ENCODE assay signal across 8 cellular contexts in genomic region chr19:3178377-3178972, GRCh38. TPM values are rescaled to one million over a fixed set of nuclear protein-coding genes. Genes with fewer than 3 reads are reported as not detected.
DNase-seq lines count a peak whose midpoint lies in the region; ATAC-seq lines count a peak whose summit lies in the region.

Gene S1PR4 (plus strand): TSS chr19:3178769. CDS start chr19:3178793, 24 bp downstream.

- H3K4me3 Mint-ChIP-seq in central memory CD8-positive, alpha-beta T cell = peak within 1 kb of the TSS; percentile 94

- DNase-seq in central memory CD8-positive, alpha-beta T cell (ENCODE audit: low spot score in 2 of 2) = peak; percentile 51 to 69
- peak; percentile 65 to 69 for DNase-seq in stimulated activated CD4-positive, alpha-beta T cell treated with anti-CD3 and anti-CD28 coated beads, Interleukin-2, amount 100 ng/mL, for 24 hours
- DNase-seq in MG63 (no peak), amniotic stem cell (lab: John Stamatoyannopoulos, UW) (no peak)

- H3K36me3 Mint-ChIP-seq in central memory CD8-positive, alpha-beta T cell (ENCODE audit: insufficient read depth) = peaks cover 44% of the 10 kb centered on the region

- no peaks in the 10 kb centered on the region for H3K36me3 ChIP-seq in MG63

- H3K27me3 Mint-ChIP-seq in central memory CD8-positive, alpha-beta T cell = no peaks in the 10 kb centered on the region

- H3K9me3 Mint-ChIP-seq in central memory CD8-positive, alpha-beta T cell = no peaks in the 10 kb centered on the region

- H3K9me3 ChIP-seq in MG63 = no peaks in the 10 kb centered on the region

- intact Hi-C loops in T-helper 2 cell treated with Interferon-gamma antibody and Interleukin-4, amounts not matched to agents 100 ng/mL and 5 ng/mL, for 36 hours (cut with micrococcal nuclease) = loop anchor here (2.0 to 5.0 kb wide), 2 partner anchors 24 to 41 kb away; partner anchors contain the start of gene GNA15

- H3K27me3 ChIP-seq in MG63 = no peaks in the 10 kb centered on the region

- H3K4me3 ChIP-seq in MG63 = no peak within 1 kb of the TSS

- ATAC-seq in GM21529 (IDR thresholded peaks at IDR 0.05; ENCODE audit: unreplicated experiment) (peak; percentile 31), GM18868 (IDR thresholded peaks at IDR 0.05; ENCODE audit: unreplicated experiment) (no peak), HG03565 (IDR thresholded peaks at IDR 0.05; ENCODE audit: unreplicated experiment) (no peak)
- ATAC-seq in central memory CD8-positive, alpha-beta T cell (replicated peaks; ENCODE audit: extremely low read depth, poor library complexity, severe bottlenecking) = peak; percentile 76

- H3K27ac Mint-ChIP-seq in central memory CD8-positive, alpha-beta T cell (ENCODE audit: low read depth) = peak within 1 kb of the TSS; percentile 98

- H3K4me1 Mint-ChIP-seq in central memory CD8-positive, alpha-beta T cell = peaks cover 31% of the 10 kb centered on the region

RNA-seq across cellular contexts. Expression of gene S1PR4, which starts in this region (rescaled TPM):
- total RNA-seq in T-helper 2 cell treated with Interferon-gamma antibody and Interleukin-4, amounts not matched to agents 100 ng/mL and 5 ng/mL, for 36 hours = 230 and 236 TPM in 2 replicates
- not detected in 2 replicates for total RNA-seq in MG63 (2014; rRNA removed; shearing (Covaris generic); ENCODE audit: low replicate concordance)

Comparison
In these comparisons a context has a peak if more than half of its experiments do, and no peak if none do; other contexts are left out.
1. RNA of gene S1PR4 (total RNA-seq): 230 to 236 TPM in T-helper 2 cell treated with Interferon-gamma antibody and Interleukin-4, amounts not matched to agents 100 ng/mL and 5 ng/mL, for 36 hours; not detected in MG63; every median in the first group is over 100 times any median in the second.
2. ATAC-seq: peak in GM21529 (single experiment) and central memory CD8-positive, alpha-beta T cell (single experiment); none in GM18868 (single experiment) and HG03565 (single experiment).
3. DNase-seq: peak in central memory CD8-positive, alpha-beta T cell (2 of 2) and stimulated activated CD4-positive, alpha-beta T cell treated with anti-CD3 and anti-CD28 coated beads, Interleukin-2, amount 100 ng/mL, for 24 hours (2 of 2); none in MG63 (single experiment) and amniotic stem cell (single experiment).